In the genomic region with DNA sequence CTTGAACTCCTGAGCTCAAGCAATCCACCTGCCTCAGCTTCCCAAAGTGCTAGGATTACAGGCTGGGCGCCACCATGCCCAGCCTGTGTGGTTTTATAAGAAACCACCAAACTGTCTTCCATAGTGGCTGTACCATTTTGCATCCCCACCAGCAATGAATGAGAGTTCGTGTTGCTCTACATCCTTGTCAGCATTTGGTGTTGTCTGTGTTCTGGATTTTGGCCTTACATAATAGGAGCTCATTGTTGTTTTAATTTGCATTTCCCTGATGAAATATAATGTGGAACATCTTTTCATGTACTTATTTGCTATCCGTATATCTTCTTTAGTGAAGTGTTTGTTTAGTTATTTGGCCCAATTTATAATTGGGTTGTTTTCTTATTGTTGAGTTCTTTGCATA, we compare ENCODE assay signal across 22 cellular contexts. TPM values are rescaled to one million over a fixed set of nuclear protein-coding genes. Genes with fewer than 3 reads are reported as not detected.
DNase-seq lines count a peak whose midpoint lies in the region; ATAC-seq, FAIRE-seq and TF ChIP-seq lines count a peak whose summit lies in the region.
"Had no signal": no experiment of that assay in that cellular context is flagged by ENCODE, and none has a peak within 500 bp of the region (broad histone marks: within the 10 kb centered on the region; RNA-seq: fewer than 3 reads in every experiment).

No MANE protein-coding gene starts in this region.

- H3K4me3 ChIP-seq in A549 (no peak overlapping the region), AG10803 (ENCODE audit: low read length) (no peak overlapping the region)
- H3K4me3 ChIP-seq: BLaER1 treated with 17β-estradiol and CSF1 and Interleukin-3, amounts not matched to agents 10 nM and 100 nM; HAP-1 had no signal

- no peaks in the 10 kb centered on the region for H3K27me3 Mint-ChIP-seq in chondrocyte (ENCODE audit: low read depth)
- H3K27me3 Mint-ChIP-seq: CD4-positive, alpha-beta T cell; CD8-positive, alpha-beta memory T cell had no signal

- ATAC-seq in A549 = no peak

- TF ChIP-seq RAD21 in A549 (conservative IDR thresholded peaks at IDR 0.05 in 1 of 2, IDR thresholded peaks at IDR 0.05 in 1 of 2) = no peak

- peaks cover 39% of the 10 kb centered on the region for H3K9me3 Mint-ChIP-seq in chondrocyte (ENCODE audit: low read depth)

- POLR2A ChIA-PET in A549 (lab: Yijun Ruan, JAX) = no interaction called here

- CTCF ChIA-PET in A549 (lab: Yijun Ruan, JAX) = no interaction called here

- no peak overlapping the region for H3K4me2 ChIP-seq in A549
- H3K4me2 ChIP-seq: BLaER1 treated with 17β-estradiol and CSF1 and Interleukin-3, amounts not matched to agents 10 nM and 100 nM had no signal

- TF ChIP-seq POLR2A in A549 (IDR thresholded peaks at IDR 0.05; ENCODE audit: low read length) = no peak

- TF ChIP-seq EP300 in A549 (IDR thresholded peaks at IDR 0.05) = no peak

- H3K27ac ChIP-seq in A549 = no peak overlapping the region
- H3K27ac ChIP-seq: BLaER1 treated with 17β-estradiol and CSF1 and Interleukin-3, amounts not matched to agents 10 nM and 100 nM had no signal

- H3K36me3 Mint-ChIP-seq in chondrocyte (ENCODE audit: low read depth) = peaks cover 14% of the 10 kb centered on the region

- DNase-seq in A549 (ENCODE audit: low read depth in 1 of 2, low spot score in 1 of 2) = no peak
- peak; percentile 60 for DNase-seq in AG10803 (ENCODE audit: low read depth)
- no peak for DNase-seq in chondrocyte (ENCODE audit: low spot score)
- peak; percentile 7 for DNase-seq in islet precursor cell
- DNase-seq in SHP77 (lab: John Stamatoyannopoulos, UW) = no peak
- DNase-seq in glomerular visceral epithelial cell (ENCODE audit: extremely low spot score) = no peak
- DNase-seq: AML-193; BE2C; CD4-positive, alpha-beta T cell; CD8-positive, alpha-beta memory T cell; DMS 273 treated with DMSO at 0.1 percent for 48 hours; DMS79; EL; GDM1; GOT3 had no signal

- H3K27ac Mint-ChIP-seq in chondrocyte (ENCODE audit: unreplicated experiment) = peak overlapping the region; percentile 13
- H3K27ac Mint-ChIP-seq: CD14-positive monocyte; CD4-positive, alpha-beta T cell had no signal

- TF ChIP-seq CTCF in A549 (IDR thresholded peaks at IDR 0.05) = no peak
- TF ChIP-seq CTCF in AG10803 (conservative IDR thresholded peaks at IDR 0.05; ENCODE audit: low read length) = no peak
- no peak for TF ChIP-seq CTCF in chondrocyte (IDR thresholded peaks at IDR 0.05)

- H3K4me3 Mint-ChIP-seq in chondrocyte (ENCODE audit: unreplicated experiment) = no peak overlapping the region
- H3K4me3 Mint-ChIP-seq: CD14-positive monocyte; CD4-positive, alpha-beta T cell had no signal

- H3K4me1 Mint-ChIP-seq in chondrocyte (ENCODE audit: low read depth) = peaks cover 12% of the 10 kb centered on the region

- FAIRE-seq in A549 (lab: Jason Lieb, UNC) = no peak
- FAIRE-seq: D721Med, GM12891, GM18507, H54 had no signal

- 51% methylated on average over 3 of the region's 3 CpGs for WGBS in A549 (ENCODE audit: missing lambda C conversion rate)

- H3K9me3 ChIP-seq in A549 = peaks cover 26% of the 10 kb centered on the region
- H3K9me3 ChIP-seq: BE2C had no signal

- no peaks in the 10 kb centered on the region for H3K4me1 ChIP-seq in A549
- H3K4me1 ChIP-seq: BE2C, HAP-1 had no signal

TF ChIP-seq in A549, 52 proteins besides CTCF, POLR2A, EP300 and RAD21:
- TF ChIP-seq, protein P1, sequence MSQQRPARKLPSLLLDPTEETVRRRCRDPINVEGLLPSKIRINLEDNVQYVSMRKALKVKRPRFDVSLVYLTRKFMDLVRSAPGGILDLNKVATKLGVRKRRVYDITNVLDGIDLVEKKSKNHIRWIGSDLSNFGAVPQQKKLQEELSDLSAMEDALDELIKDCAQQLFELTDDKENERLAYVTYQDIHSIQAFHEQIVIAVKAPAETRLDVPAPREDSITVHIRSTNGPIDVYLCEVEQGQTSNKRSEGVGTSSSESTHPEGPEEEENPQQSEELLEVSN (IDR thresholded peaks at IDR 0.05; ENCODE audit: borderline replicate concordance, low read depth) = no peak
- peak; percentile 8 for TF ChIP-seq ZFP36 (IDR thresholded peaks at IDR 0.05; ENCODE audit: borderline replicate concordance, partially characterized antibody)

RNA-seq across cellular contexts. Expression of a gene that starts 29.8 kb away (rescaled TPM):
- polyA plus RNA-seq in A549 (2011; rRNA removed) (8.1 and 9.6 TPM in 2 replicates), A549 (2017; fragmentation: RNase III; extraction: RNeasy Plus Mini Kit Qiagen cat#74134 plus additional on column Dnase treatment) (11.2 to 12.2 TPM (median 11.7 TPM) in 3 replicates)
- polyA plus RNA-seq in A549 (2012; cell fraction: cytosol; rRNA removed) = 9.0 and 11.0 TPM in 2 replicates
- polyA plus RNA-seq in A549 (2012; cell fraction: nucleus; rRNA removed) = 15.6 and 16.4 TPM in 2 replicates
- 5.6 and 6.2 TPM in 2 replicates for polyA minus RNA-seq in A549 (2011; rRNA and poly(A)+ RNA removed)
- 28.5 to 30.1 TPM (median 29.4 TPM) in 3 replicates for total RNA-seq in chondrocyte

Comparison
In these comparisons a context has a peak if more than half of its experiments do, and no peak if none do; other contexts are left out.
1. DNase-seq: peak in AG10803 (single experiment) and islet precursor cell (single experiment); none in A549 (0 of 2), chondrocyte (single experiment), SHP77 (0 of 2) and glomerular visceral epithelial cell (single experiment).